In genomic region chr14:24231263-24232120, GRCh38 we compare ENCODE assay signal across 8 cellular contexts. TPM values are rescaled to one million over a fixed set of nuclear protein-coding genes. Genes with fewer than 3 reads are reported as not detected.
DNase-seq lines count a peak whose midpoint lies in the region; ATAC-seq lines count a peak whose summit lies in the region.

No MANE protein-coding gene starts in this region.

- H3K27ac ChIP-seq in right cardiac atrium (ENCODE audit: low read length) (peak overlapping the region; percentile 88), skin epidermis (peak overlapping the region; percentile 17 to 97 (median 90))

- peak; percentile 29 to 30 for DNase-seq in activated T-cell treated with anti-CD3 and anti-CD28 coated beads, Interleukin-2, amount 50 U/mL, for 72 hours
- DNase-seq in right cardiac atrium (no peak), epidermal melanocyte (ENCODE audit: insufficient read length, low spot score) (no peak)
- no peak for DNase-seq in activated CD4-positive, CD25-positive, alpha-beta regulatory T cell (lab: John Stamatoyannopoulos, UW)

- peak overlapping the region; percentile 85 for H3K27ac Mint-ChIP-seq in activated T-cell treated with anti-CD3 and anti-CD28 coated beads, Interleukin-2, amount 50 U/mL, for 72 hours

- H3K27me3 ChIP-seq in right cardiac atrium (ENCODE audit: control insufficient read depth, insufficient read depth), result no peaks in the 10 kb centered on the region

- intact Hi-C loops in right cardiac atrium (cut with DNase I), result no loop called here

- 11% methylated on average over 23 of the region's 23 CpGs for WGBS in right cardiac atrium

- peak overlapping the region; percentile 68 for H3K4me3 ChIP-seq in right cardiac atrium (ENCODE audit: low read length)
- H3K4me3 ChIP-seq in skin epidermis, result peak overlapping the region; percentile 59 to 87 (median 69)

- H3K4me1 Mint-ChIP-seq in activated T-cell treated with anti-CD3 and anti-CD28 coated beads, Interleukin-2, amount 50 U/mL, for 72 hours (ENCODE audit: low read depth), result peaks cover 63% of the 10 kb centered on the region

- H3K4me1 ChIP-seq in right cardiac atrium (ENCODE audit: control insufficient read depth, insufficient read depth, low read length), result peaks cover 6% of the 10 kb centered on the region

- peak; percentile 8 for ATAC-seq in GM18498 (IDR thresholded peaks at IDR 0.05; ENCODE audit: unreplicated experiment)
- peak; percentile 4 for ATAC-seq in HG03045 (IDR thresholded peaks at IDR 0.05; ENCODE audit: unreplicated experiment)
- peak; percentile 22 to 27 for ATAC-seq in activated T-cell treated with anti-CD3 and anti-CD28 coated beads, Interleukin-2, amount 50 U/mL, for 72 hours (replicated peaks in 1 of 2)
- ATAC-seq in right cardiac atrium, result peak; percentile 7
- no peak for ATAC-seq in GM21576 (IDR thresholded peaks at IDR 0.05; ENCODE audit: unreplicated experiment)

- peaks cover 9% of the 10 kb centered on the region in 2 donors for H3K36me3 Mint-ChIP-seq in activated T-cell treated with anti-CD3 and anti-CD28 coated beads, Interleukin-2, amount 50 U/mL, for 72 hours (ENCODE audit: insufficient read depth in 2 of 2)

- no peaks in the 10 kb centered on the region for H3K27me3 Mint-ChIP-seq in activated T-cell treated with anti-CD3 and anti-CD28 coated beads, Interleukin-2, amount 50 U/mL, for 72 hours (ENCODE audit: low read depth)

- peak overlapping the region; percentile 71 to 84 for H3K4me3 Mint-ChIP-seq in activated T-cell treated with anti-CD3 and anti-CD28 coated beads, Interleukin-2, amount 50 U/mL, for 72 hours

- no peaks in the 10 kb centered on the region for H3K9me3 ChIP-seq in right cardiac atrium (ENCODE audit: control insufficient read depth, low read length)

- H3K9me3 Mint-ChIP-seq in activated T-cell treated with anti-CD3 and anti-CD28 coated beads, Interleukin-2, amount 50 U/mL, for 72 hours, result no peaks in the 10 kb centered on the region

RNA-seq across cellular contexts. Expression of gene NEDD8, which starts 0.7 kb away (rescaled TPM):
- total RNA-seq in activated T-cell treated with anti-CD3 and anti-CD28 coated beads, Interleukin-2, amount 50 U/mL, for 72 hours, result 100 to 1,000 TPM; 127 to 148 TPM
- 100 to 1,000 TPM; 167 to 190 (median 183) TPM for total RNA-seq in right cardiac atrium
- polyA plus RNA-seq in right cardiac atrium, result 302 TPM

RNA-seq across cellular contexts. Expression of gene GMPR2, which starts 1.2 kb away (rescaled TPM):
- total RNA-seq in activated T-cell treated with anti-CD3 and anti-CD28 coated beads, Interleukin-2, amount 50 U/mL, for 72 hours, result 10 to 100 TPM; 67.5 to 75.5 TPM
- 10 to 100 TPM; 32.4 to 45.4 (median 34.6) TPM for total RNA-seq in right cardiac atrium
- 30.3 TPM for polyA plus RNA-seq in right cardiac atrium

RNA-seq across cellular contexts. Expression of gene TINF2, which starts 10.9 kb away (rescaled TPM):
- total RNA-seq in activated T-cell treated with anti-CD3 and anti-CD28 coated beads, Interleukin-2, amount 50 U/mL, for 72 hours, result 100 to 1,000 TPM in 1 of 2 donors, 10 to 100 TPM in 1; 87.7 to 103 TPM
- total RNA-seq in right cardiac atrium, result 10 to 100 TPM; 38.9 to 45.9 (median 45.3) TPM
- polyA plus RNA-seq in right cardiac atrium, result 23.0 TPM

RNA-seq across cellular contexts. Expression of gene MDP1, which starts 15.6 kb away (rescaled TPM):
- total RNA-seq in activated T-cell treated with anti-CD3 and anti-CD28 coated beads, Interleukin-2, amount 50 U/mL, for 72 hours, result 10 to 100 TPM; 16.8 to 20.2 TPM
- 10 to 100 TPM; 15.7 to 21.8 (median 18.8) TPM for total RNA-seq in right cardiac atrium
- 26.8 TPM for polyA plus RNA-seq in right cardiac atrium

RNA-seq across cellular contexts. Expression of gene CHMP4A, which starts 18.2 kb away (rescaled TPM):
- total RNA-seq in activated T-cell treated with anti-CD3 and anti-CD28 coated beads, Interleukin-2, amount 50 U/mL, for 72 hours, result 100 to 1,000 TPM; 105 to 119 TPM
- total RNA-seq in right cardiac atrium, result 10 to 100 TPM; 35.2 to 49.3 (median 39.5) TPM
- 56.3 TPM for polyA plus RNA-seq in right cardiac atrium

Comparison
In these comparisons a context has a peak if more than half of its experiments do, and no peak if none do; other contexts are left out.
1. DNase-seq: peak in activated T-cell treated with anti-CD3 and anti-CD28 coated beads, Interleukin-2, amount 50 U/mL, for 72 hours (2 of 2); none in right cardiac atrium (0 of 3), activated CD4-positive, CD25-positive, alpha-beta regulatory T cell (0 of 4) and epidermal melanocyte (single experiment).